Comparison of ENCODE assay signal across 25 cellular contexts in genomic region chr12:94771199-94771598, GRCh38.
"Had no signal": no experiment of that assay in that cellular context is flagged by ENCODE, and none has a peak within 500 bp of the region (broad histone marks: within the 10 kb centered on the region; RNA-seq: fewer than 3 reads in every experiment).

No MANE protein-coding gene starts in this region.

- H3K27ac Mint-ChIP-seq: mesothelial cell of epicardium, natural killer cell, type B pancreatic cell had no signal

- H3K4me3 Mint-ChIP-seq: mesothelial cell of epicardium; natural killer cell; stimulated activated naive B cell treated with anti-CD40 and anti-IgM and Interleukin-4, amounts not matched to agents 10 μg/mL and 1 μg/mL and 100 μg/mL, for 72 hours; type B pancreatic cell had no signal

- H3K79me2 ChIP-seq: hepatocyte had no signal

- H3K4me3 ChIP-seq: hepatocyte, left ventricle myocardium inferior, lung, ovary, prostate gland, skin epidermis, stomach, testis, tibial artery, uterus had no signal

- H3K36me3 Mint-ChIP-seq: mesothelial cell of epicardium, natural killer cell, type B pancreatic cell had no signal

- DNase-seq: islet precursor cell; left ventricle myocardium inferior; mesendoderm; naive B cell; natural killer cell; ovary; posterior cingulate gyrus; retina; right cardiac atrium; stimulated activated CD4-positive, alpha-beta T cell treated with anti-CD3 and anti-CD28 coated beads, Interleukin-12 subunit alpha, Interleukin-12 subunit beta, amount 100 ng/mL, for 4 hours; stimulated activated CD4-positive, alpha-beta T cell treated with anti-CD3 and anti-CD28 coated beads, Interleukin-15, amount 100 ng/mL, for 24 hours; stimulated activated CD4-positive, alpha-beta T cell treated with anti-CD3 and anti-CD28 coated beads, Interleukin-2, amount 100 ng/mL, for 24 hours; stimulated activated CD4-positive, alpha-beta T cell treated with anti-CD3 and anti-CD28 coated beads, Interleukin-4, amount 100 ng/mL, for 1 hour; stimulated activated naive B cell treated with anti-CD40 and anti-IgM and Interleukin-4, amounts not matched to agents 10 μg/mL and 1 μg/mL and 100 μg/mL, for 72 hours; stimulated activated naive CD8-positive, alpha-beta T cell treated with anti-CD3 and anti-CD28 coated beads, Interleukin-15, Interleukin-2, amounts not matched to agents 100 U/mL and 50 U/mL, for 24 hours; stomach; testis; tibial artery; uterus had no signal

- H3K4me1 ChIP-seq: uterus had no signal

- H3K9me3 ChIP-seq: ovary, prostate gland, testis, uterus had no signal

- H3K4me2 ChIP-seq: hepatocyte had no signal

- H3K36me3 ChIP-seq: left ventricle myocardium inferior, ovary, prostate gland, stomach, tibial artery, uterus had no signal

- H3K27me3 Mint-ChIP-seq: naive B cell; stimulated activated naive B cell treated with anti-CD40 and anti-IgM and Interleukin-4, amounts not matched to agents 10 μg/mL and 1 μg/mL and 100 μg/mL, for 72 hours had no signal

- ATAC-seq: natural killer cell; right cardiac atrium; stimulated activated naive B cell treated with anti-CD40 and anti-IgM and Interleukin-4, amounts not matched to agents 10 μg/mL and 1 μg/mL and 100 μg/mL, for 72 hours; stimulated activated naive CD8-positive, alpha-beta T cell treated with anti-CD3 and anti-CD28 coated beads, Interleukin-15, Interleukin-2, amounts not matched to agents 100 U/mL and 50 U/mL, for 24 hours had no signal

- H2AFZ ChIP-seq: hepatocyte had no signal

- H3K27ac ChIP-seq: hepatocyte, left ventricle myocardium inferior, ovary, skin epidermis, stomach, testis, tibial artery, uterus had no signal

- H3K9me3 Mint-ChIP-seq: natural killer cell, type B pancreatic cell had no signal

- H3K27me3 ChIP-seq: hepatocyte, ovary, stomach, testis, tibial artery, uterus had no signal
